ENCODE assay signal across 8 cellular contexts in the genomic region with DNA sequence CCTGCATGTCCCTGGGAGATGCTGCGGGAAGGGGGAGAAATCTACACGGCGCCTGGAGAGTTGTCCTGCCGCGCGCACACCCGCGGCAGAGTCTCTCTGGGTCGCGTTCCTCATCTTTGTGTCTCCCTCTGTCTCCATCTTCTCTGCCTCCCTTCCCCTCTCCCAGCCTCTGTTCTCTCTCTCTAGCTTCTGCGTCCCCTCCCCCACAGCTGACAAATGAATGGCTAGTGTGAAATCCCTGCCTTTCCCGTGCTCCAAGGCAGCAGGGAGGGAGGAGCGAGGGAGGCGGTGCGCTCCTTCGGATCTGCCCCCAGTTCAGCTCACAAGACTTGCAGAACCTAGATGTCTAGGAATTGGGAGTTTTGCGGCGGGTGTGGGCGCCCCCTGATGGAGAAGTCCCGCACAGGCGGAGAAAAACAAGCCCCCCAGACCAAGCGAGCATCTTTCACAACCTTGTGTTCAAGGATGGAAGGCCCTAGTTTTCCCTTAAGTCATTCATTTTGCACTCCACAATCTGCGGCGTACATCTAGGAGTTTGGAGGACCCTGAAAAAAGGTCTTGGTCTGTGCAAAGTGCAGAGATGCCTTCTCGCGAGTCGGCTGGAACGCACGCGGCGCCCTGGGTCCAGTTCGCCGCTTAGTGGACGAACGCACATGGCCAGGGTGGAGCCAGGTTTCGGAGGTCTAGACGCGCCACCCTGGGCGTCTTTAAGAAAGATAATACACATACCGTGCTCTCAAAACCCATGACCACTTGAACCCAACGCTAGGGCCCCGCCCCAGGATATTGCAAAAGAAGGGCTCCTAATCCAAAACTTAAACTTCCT. TPM values are rescaled to one million over a fixed set of nuclear protein-coding genes. Genes with fewer than 3 reads are reported as not detected.
A peak's percentile ranks its signal among the peaks of the same experiment; 100 is the strongest.
DNase-seq lines count a peak whose midpoint lies in the region; ATAC-seq, FAIRE-seq and TF ChIP-seq lines count a peak whose summit lies in the region.

No MANE protein-coding gene starts in this region.

- DNase-seq in D721Med (ENCODE audit: insufficient read length, low spot score) (peak; percentile 73), NOMO-1 treated with DMSO at 0.1 percent for 48 hours (lab: John Stamatoyannopoulos, UW; ENCODE audit: unreplicated experiment) (peak; percentile 91), foreskin keratinocyte (peak; percentile 94 to 97), natural killer cell (no peak), tibial nerve (ENCODE audit: low spot score in 2 of 2) (peak; percentile 91 to 95)
- DNase-seq in activated gamma-delta T cell treated with anti-CD3 and anti-CD28 coated beads, Interleukin-2, amount 50 U/mL, for 16 hours (ENCODE audit: low read depth), result peak; percentile 30

- ATAC-seq in GM19468 (IDR thresholded peaks at IDR 0.05; ENCODE audit: extremely low read depth, unreplicated experiment), result peak; percentile 48
- peak; percentile 51 for ATAC-seq in HG03565 (IDR thresholded peaks at IDR 0.05; ENCODE audit: unreplicated experiment)
- peak; percentile 84 for ATAC-seq in foreskin keratinocyte
- ATAC-seq in natural killer cell, result peak in 2 of 3 donors; percentile 25 to 51

- H3K9me3 Mint-ChIP-seq in natural killer cell, result no peaks in the 10 kb centered on the region

- H3K27ac ChIP-seq in foreskin keratinocyte (peak overlapping the region; percentile 65), tibial nerve (peak overlapping the region; percentile 68 to 91 (median 82))

- peak; percentile 84 for TF ChIP-seq CTCF in D721Med (IDR thresholded peaks at IDR 0.05; ENCODE audit: insufficient read depth, missing control alignments)
- peak; percentile 95 for TF ChIP-seq CTCF in foreskin keratinocyte (conservative IDR thresholded peaks at IDR 0.05)
- no peak for TF ChIP-seq CTCF in natural killer cell (IDR thresholded peaks at IDR 0.05)
- TF ChIP-seq CTCF in tibial nerve (IDR thresholded peaks at IDR 0.05), result peak; percentile 63 to 93 (median 88)

- H3K4me3 ChIP-seq in tibial nerve, result peak overlapping the region; percentile 40 to 62 (median 42)

- peaks cover 25 to 30% of the 10 kb centered on the region in 2 donors for H3K4me1 Mint-ChIP-seq in natural killer cell

- H3K36me3 ChIP-seq in tibial nerve, result no peaks in the 10 kb centered on the region

- H3K27me3 ChIP-seq in foreskin keratinocyte (peaks cover 45% of the 10 kb centered on the region), tibial nerve (peaks cover 0 to 6% of the 10 kb centered on the region in 2 donors)

- H3K9me3 ChIP-seq in tibial nerve, result no peaks in the 10 kb centered on the region

- TF ChIP-seq EP300 in tibial nerve (IDR thresholded peaks at IDR 0.05), result peak in 1 of 2 donors; percentile 90

- peaks cover 11% of the 10 kb centered on the region for H3K4me1 ChIP-seq in foreskin keratinocyte
- peaks cover 0 to 52% (median 13%) of the 10 kb centered on the region in 4 donors for H3K4me1 ChIP-seq in tibial nerve

- peak overlapping the region in 1 of 2 donors; percentile 57 for H3K27ac Mint-ChIP-seq in natural killer cell

- H3K36me3 Mint-ChIP-seq in natural killer cell, result no peaks in the 10 kb centered on the region

- H3K4me3 Mint-ChIP-seq in natural killer cell, result peak overlapping the region; percentile 81

- WGBS in tibial nerve, 2 donors, result 1% methylated on average over 36 to 42 of the region's 42 CpGs

- intact Hi-C loops in natural killer cell (cut with micrococcal nuclease), result no loop called here

- peak; percentile 38 for FAIRE-seq in D721Med (lab: Jason Lieb, UNC)

- TF ChIP-seq POLR2A in tibial nerve (IDR thresholded peaks at IDR 0.05), result peak; percentile 44 to 61

- peaks cover 43 to 68% of the 10 kb centered on the region in 2 donors for H3K27me3 Mint-ChIP-seq in natural killer cell (ENCODE audit: low read depth in 2 of 2)

RNA-seq across cellular contexts. Expression of gene VCAN, which starts 2.0 kb away (rescaled TPM):
- total RNA-seq in foreskin keratinocyte (2.6 and 5.8 TPM in 2 replicates), natural killer cell (10 to 100 TPM in 2 of 3 donors, 1 to 10 TPM in 1; 2.3 to 60.1 (median 28.4) TPM), tibial nerve (100 to 1,000 TPM in 1 of 4 donors, 10 to 100 TPM in 3; 45.7 to 145 (median 65.4) TPM)
- 0.35 and 0.77 TPM in 2 replicates for polyA plus RNA-seq in foreskin keratinocyte
